24 cellular contexts compared by ENCODE assay signal in genomic region chr21:36569511-36569910, GRCh38.
"Had no signal": no experiment of that assay in that cellular context is flagged by ENCODE, and none has a peak within 500 bp of the region (broad histone marks: within the 10 kb centered on the region; RNA-seq: fewer than 3 reads in every experiment).

No MANE protein-coding gene starts in this region.

- H3K27me3 Mint-ChIP-seq: dendritic cell treated with granulocyte-macrophage colony-stimulating factor and Interleukin-4, amounts not matched to agents 40 ng/mL and 50 ng/mL, for 4 days had no signal

- H3K36me3 ChIP-seq: colonic mucosa, esophagus muscularis mucosa, esophagus squamous epithelium, gastrocnemius medialis, gastroesophageal sphincter, heart left ventricle, heart right ventricle had no signal

- H3K27ac Mint-ChIP-seq: dendritic cell treated with granulocyte-macrophage colony-stimulating factor and Interleukin-4, amounts not matched to agents 40 ng/mL and 50 ng/mL, for 4 days; effector memory CD8-positive, alpha-beta T cell; endodermal cell had no signal

- H3K4me3 Mint-ChIP-seq: dendritic cell treated with granulocyte-macrophage colony-stimulating factor and Interleukin-4, amounts not matched to agents 40 ng/mL and 50 ng/mL, for 4 days; effector memory CD8-positive, alpha-beta T cell; endodermal cell had no signal

- H3K4me1 ChIP-seq: colonic mucosa, esophagus muscularis mucosa, esophagus squamous epithelium, foreskin keratinocyte, gastrocnemius medialis, gastroesophageal sphincter, heart left ventricle, heart right ventricle had no signal

- ATAC-seq: effector memory CD8-positive, alpha-beta T cell; esophagus mucosa; foreskin keratinocyte; gastrocnemius medialis; gastroesophageal sphincter; heart left ventricle; heart right ventricle had no signal

- H3K9me3 ChIP-seq: colonic mucosa, esophagus squamous epithelium, gastrocnemius medialis had no signal

- H3K27ac ChIP-seq: colonic mucosa, coronary artery, dorsolateral prefrontal cortex, epithelial cell of prostate, esophagus muscularis mucosa, esophagus squamous epithelium, foreskin keratinocyte, gastrocnemius medialis, gastroesophageal sphincter, heart left ventricle, heart right ventricle had no signal

- H3K9me3 Mint-ChIP-seq: dendritic cell treated with granulocyte-macrophage colony-stimulating factor and Interleukin-4, amounts not matched to agents 40 ng/mL and 50 ng/mL, for 4 days; effector memory CD8-positive, alpha-beta T cell had no signal

- H3K4me3 ChIP-seq: colonic mucosa, coronary artery, dorsolateral prefrontal cortex, esophagus muscularis mucosa, esophagus squamous epithelium, gastrocnemius medialis, gastroesophageal sphincter, heart left ventricle, heart right ventricle had no signal

- H3K4me1 Mint-ChIP-seq: endodermal cell had no signal

- DNase-seq: colonic mucosa; cortex of kidney; dermis blood vessel endothelial cell; dorsolateral prefrontal cortex; effector CD4-positive, alpha-beta T cell; effector CD8-positive, alpha-beta T cell; effector memory CD4-positive, alpha-beta T cell; effector memory CD8-positive, alpha-beta T cell; endodermal cell; erythroblast; esophagus squamous epithelium; foreskin fibroblast; foreskin keratinocyte; foreskin melanocyte; gastrocnemius medialis; glutamatergic neuron; heart left ventricle; heart right ventricle had no signal
